Comparison of ENCODE assay signal across 18 cellular contexts in the genomic region with DNA sequence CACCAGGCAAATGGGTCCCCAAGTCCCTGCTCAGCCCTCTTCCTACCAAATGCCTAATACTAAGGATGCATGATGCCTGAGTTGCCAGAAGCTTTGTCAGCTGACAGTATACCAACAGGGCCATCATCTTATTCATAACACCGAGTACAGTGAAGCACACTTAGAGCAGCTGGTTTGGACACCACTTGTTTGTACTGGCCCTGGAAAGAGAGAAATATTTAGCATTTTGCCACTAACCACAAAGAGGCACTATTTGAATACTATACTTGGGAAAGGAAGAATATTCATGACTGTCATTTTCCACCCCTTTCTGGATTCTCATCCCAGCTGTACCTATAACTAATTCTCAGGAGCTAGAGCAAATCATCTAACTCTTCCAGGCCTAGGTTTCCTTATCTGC.
"Had no signal": no experiment of that assay in that cellular context is flagged by ENCODE, and none has a peak within 500 bp of the region (broad histone marks: within the 10 kb centered on the region; RNA-seq: fewer than 3 reads in every experiment).

No MANE protein-coding gene starts in this region.

- H3K36me3 ChIP-seq: lower lobe of right lung, stomach, thyroid gland had no signal

- H3K4me3 Mint-ChIP-seq: activated CD4-positive, alpha-beta T cell treated with anti-CD3 and anti-CD28 coated beads, Interleukin-2, amount 10 ng/mL, durations not matched to agents 24 days and 14 days; activated T-helper 1 cell treated with anti-CD3 and anti-CD28 coated beads, Interleukin-12 subunit alpha, Interleukin-12 subunit beta, Interleukin-2, Interleukin-4 antibody, amounts not matched to agents 30 ng/mL and 10 ng/mL and 1 ng/mL, durations not matched to agents 14 hours and 24 hours and 36 hours; central memory CD8-positive, alpha-beta T cell; dendritic cell treated with granulocyte-macrophage colony-stimulating factor and Interleukin-4, amounts not matched to agents 40 ng/mL and 50 ng/mL, for 4 days; effector memory CD8-positive, alpha-beta T cell; nephron; T-helper 1 cell treated with Interleukin-12 subunit alpha and Interleukin-12 subunit beta and Interleukin-4 antibody, amounts not matched to agents 30 μg/mL and 1 μg/mL, for 36 hours; WTC11 had no signal

- H3K27ac Mint-ChIP-seq: activated CD4-positive, alpha-beta T cell treated with anti-CD3 and anti-CD28 coated beads, Interleukin-2, amount 10 ng/mL, durations not matched to agents 24 days and 14 days; activated T-helper 1 cell treated with anti-CD3 and anti-CD28 coated beads, Interleukin-12 subunit alpha, Interleukin-12 subunit beta, Interleukin-2, Interleukin-4 antibody, amounts not matched to agents 30 ng/mL and 10 ng/mL and 1 ng/mL, durations not matched to agents 14 hours and 24 hours and 36 hours; dendritic cell treated with granulocyte-macrophage colony-stimulating factor and Interleukin-4, amounts not matched to agents 40 ng/mL and 50 ng/mL, for 4 days; effector memory CD8-positive, alpha-beta T cell; nephron; T-helper 1 cell treated with Interleukin-12 subunit alpha and Interleukin-12 subunit beta and Interleukin-4 antibody, amounts not matched to agents 30 μg/mL and 1 μg/mL, for 36 hours; WTC11 had no signal

- H3K4me3 ChIP-seq: body of pancreas, lower lobe of right lung, mucosa of descending colon, stomach, thyroid gland had no signal

- DNase-seq: activated CD4-positive, alpha-beta T cell treated with anti-CD3 and anti-CD28 coated beads, Interleukin-2, amount 10 ng/mL, durations not matched to agents 24 days and 14 days; activated naive CD4-positive, alpha-beta T cell treated with Interleukin-2 at 50 U/mL for 16 hours; body of pancreas; effector memory CD8-positive, alpha-beta T cell; left cardiac atrium; lower lobe of right lung; mucosa of descending colon; occipital lobe; stimulated activated CD4-positive, alpha-beta T cell treated with anti-CD3 and anti-CD28 coated beads, Interleukin-15, amount 100 ng/mL, for 24 hours; stimulated activated CD4-positive, alpha-beta T cell treated with anti-CD3 and anti-CD28 coated beads, Interleukin-4, amount 100 ng/mL, for 24 hours; stomach; thyroid gland had no signal

- H3K4me1 Mint-ChIP-seq: activated CD4-positive, alpha-beta T cell treated with anti-CD3 and anti-CD28 coated beads, Interleukin-2, amount 10 ng/mL, durations not matched to agents 24 days and 14 days; central memory CD8-positive, alpha-beta T cell; nephron; WTC11 had no signal

- H3K9me3 ChIP-seq: body of pancreas, lower lobe of right lung, mucosa of descending colon, stomach, thyroid gland had no signal

- H3K27me3 ChIP-seq: body of pancreas, stomach, thyroid gland had no signal

- H3K27me3 Mint-ChIP-seq: central memory CD8-positive, alpha-beta T cell; dendritic cell treated with granulocyte-macrophage colony-stimulating factor and Interleukin-4, amounts not matched to agents 40 ng/mL and 50 ng/mL, for 4 days; effector memory CD8-positive, alpha-beta T cell had no signal

- H3K9me3 Mint-ChIP-seq: activated T-helper 1 cell treated with anti-CD3 and anti-CD28 coated beads, Interleukin-12 subunit alpha, Interleukin-12 subunit beta, Interleukin-2, Interleukin-4 antibody, amounts not matched to agents 30 ng/mL and 10 ng/mL and 1 ng/mL, durations not matched to agents 14 hours and 24 hours and 36 hours; central memory CD8-positive, alpha-beta T cell; dendritic cell treated with granulocyte-macrophage colony-stimulating factor and Interleukin-4, amounts not matched to agents 40 ng/mL and 50 ng/mL, for 4 days; nephron; T-helper 1 cell treated with Interleukin-12 subunit alpha and Interleukin-12 subunit beta and Interleukin-4 antibody, amounts not matched to agents 30 μg/mL and 1 μg/mL, for 36 hours; WTC11 had no signal

- H3K4me1 ChIP-seq: body of pancreas, lower lobe of right lung, stomach, thyroid gland had no signal

- H3K27ac ChIP-seq: body of pancreas, lower lobe of right lung, stomach, thyroid gland had no signal

- H3K36me3 Mint-ChIP-seq: WTC11 had no signal
